In genomic region chr13:41064493-41064892, GRCh38 we compare ENCODE assay signal across 13 cellular contexts. TPM values are rescaled to one million over a fixed set of nuclear protein-coding genes. Genes with fewer than 3 reads are reported as not detected.
DNase-seq lines count a peak whose midpoint lies in the region; ATAC-seq, FAIRE-seq and TF ChIP-seq lines count a peak whose summit lies in the region.
"Had no signal": no experiment of that assay in that cellular context is flagged by ENCODE, and none has a peak within 500 bp of the region (broad histone marks: within the 10 kb centered on the region; RNA-seq: fewer than 3 reads in every experiment).

No MANE protein-coding gene starts in this region.

- peak overlapping the region; percentile 29 for H3K4me3 Mint-ChIP-seq in neural crest cell
- H3K4me3 Mint-ChIP-seq: CD8-positive, alpha-beta T cell had no signal

- peaks cover 21% of the 10 kb centered on the region for H3K36me3 ChIP-seq in PC-3 (ENCODE audit: low read depth, low read length)

- H3K27ac ChIP-seq in PC-3 (ENCODE audit: low read length) (peak overlapping the region; percentile 21; the same call in 1 of the 2 replicates), dorsolateral prefrontal cortex (peak overlapping the region in 38 of 59 donors; percentile 1 to 100 (median 52))

- H2AFZ ChIP-seq in PC-3 (ENCODE audit: low read length) = no peak overlapping the region

- CTCF ChIA-PET in PC-3 (lab: Charles Lee) = no interaction called here

- peak; percentile 62 for DNase-seq in AG20443 (ENCODE audit: low spot score)
- peak; percentile 68 for DNase-seq in PC-3
- no peak for DNase-seq in dorsolateral prefrontal cortex
- DNase-seq in neural crest cell (ENCODE audit: low read depth, low spot score) = no peak
- no peak for DNase-seq in stimulated activated CD4-positive, alpha-beta T cell treated with anti-CD3 and anti-CD28 coated beads, Interleukin-15, amount 100 ng/mL, for 24 hours
- DNase-seq in GM19239 (ENCODE audit: insufficient read length, low spot score) = no peak
- DNase-seq in NCI-H446 treated with DMSO at 0.1 percent for 48 hours (lab: John Stamatoyannopoulos, UW) = no peak
- no peak for DNase-seq in left lobe of liver (ENCODE audit: low spot score)
- DNase-seq: CD8-positive, alpha-beta T cell; midbrain; NCI-H2107; RPMI8226 had no signal

- no peak for FAIRE-seq in GM19239 (lab: Jason Lieb, UNC)

- H3K9me2 ChIP-seq in PC-3 (replicated peaks; ENCODE audit: low read length) = no peaks in the 10 kb centered on the region

- no peaks in the 10 kb centered on the region for H3K9me3 ChIP-seq in PC-3 (ENCODE audit: low read length)

- H4K20me1 ChIP-seq in PC-3 (ENCODE audit: low read length) = peaks cover 12% of the 10 kb centered on the region

- peaks cover 36% of the 10 kb centered on the region for H3K79me2 ChIP-seq in PC-3 (ENCODE audit: low read length)

- H3K9ac ChIP-seq in PC-3 (ENCODE audit: low read length) = no peak overlapping the region

- peak overlapping the region; percentile 82; the same call in 1 of the 2 replicates for H3K4me3 ChIP-seq in PC-3 (ENCODE audit: low read length)
- H3K4me3 ChIP-seq in dorsolateral prefrontal cortex = peak overlapping the region in 3 of 59 donors; percentile 3 to 76 (median 6)

- POLR2A ChIA-PET in PC-3 (lab: Charles Lee; ENCODE audit: unreplicated experiment) = no interaction called here

- peaks cover 24% of the 10 kb centered on the region for H3K4me1 Mint-ChIP-seq in neural crest cell

- H3K27ac Mint-ChIP-seq in neural crest cell (ENCODE audit: unreplicated experiment) = no peak overlapping the region
- H3K27ac Mint-ChIP-seq: CD8-positive, alpha-beta T cell had no signal

- no TSS peak for BruUV-seq in PC-3 (replicated peaks; lab: Mats Ljungman, UMichigan)

- H3K36me3 Mint-ChIP-seq in neural crest cell (ENCODE audit: low read depth) = peaks cover 12% of the 10 kb centered on the region

- H3K27me3 ChIP-seq in PC-3 (ENCODE audit: low read length) (no peaks in the 10 kb centered on the region), dorsolateral prefrontal cortex (no peaks in the 10 kb centered on the region)

- H3K9me3 Mint-ChIP-seq in neural crest cell = no peaks in the 10 kb centered on the region
- H3K9me3 Mint-ChIP-seq: CD8-positive, alpha-beta T cell; stimulated activated naive CD8-positive, alpha-beta T cell treated with anti-CD3 and anti-CD28 coated beads, Interleukin-15, Interleukin-2, amounts not matched to agents 100 ng/mL and 50 ng/mL, for 24 hours had no signal

- TF ChIP-seq CTCF in PC-3 (conservative IDR thresholded peaks at IDR 0.05; ENCODE audit: low read depth, low read length) = no peak
- TF ChIP-seq CTCF in dorsolateral prefrontal cortex (IDR thresholded peaks at IDR 0.05 in 54 of 56, conservative IDR thresholded peaks at IDR 0.05 in 2 of 56; ENCODE audit: low read depth in 1 of 56, partially characterized antibody in 56 of 56) = no peak
- TF ChIP-seq CTCF in neural crest cell (conservative IDR thresholded peaks at IDR 0.05) = no peak

- peak; percentile 8 for ATAC-seq in PC-3
- ATAC-seq in left lobe of liver = no peak
- ATAC-seq: CD8-positive, alpha-beta T cell had no signal

- intact Hi-C loops in PC-3 (cut with micrococcal nuclease) = loop anchor here (1.0 to 10.0 kb wide), 6 partner anchors 73 to 290 kb away; partner anchors contain the start of genes MRPS31 and NAA16
- intact Hi-C loops in dorsolateral prefrontal cortex (cut with DNase I) = loop anchor here (5.0 kb wide), 5 partner anchors 82 to 292 kb away; partner anchors contain the start of genes MRPS31 (in 2 of the 2), MTRF1 (in 1 of the 2) and NAA16 (in 1 of the 2)

- H3F3A ChIP-seq in PC-3 (ENCODE audit: low read length, unreplicated experiment) = no peaks in the 10 kb centered on the region

- peaks cover 30% of the 10 kb centered on the region for H3K4me1 ChIP-seq in PC-3 (ENCODE audit: insufficient read depth, low read length)

- peak overlapping the region; percentile 98 for H3K4me2 ChIP-seq in PC-3 (ENCODE audit: low read length)

- H3K27me3 Mint-ChIP-seq in neural crest cell (ENCODE audit: low read depth) = peaks cover 14% of the 10 kb centered on the region
- H3K27me3 Mint-ChIP-seq: stimulated activated naive CD8-positive, alpha-beta T cell treated with anti-CD3 and anti-CD28 coated beads, Interleukin-15, Interleukin-2, amounts not matched to agents 100 ng/mL and 50 ng/mL, for 24 hours had no signal

RNA-seq across cellular contexts. Expression of gene WBP4, which starts 3.2 kb away (rescaled TPM):
- total RNA-seq in PC-3 (2014; rRNA removed) = 6.4 and 7.3 TPM in 2 replicates
- total RNA-seq in dorsolateral prefrontal cortex = 10 to 100 TPM; 10.6 to 23.8 (median 17.6) TPM
- 8.3 and 8.7 TPM in 2 replicates for total RNA-seq in neural crest cell
- 3.9 TPM for total RNA-seq in left lobe of liver

RNA-seq across cellular contexts. Expression of gene ELF1, which starts 45.4 kb away (rescaled TPM):
- 15.3 and 17.7 TPM in 2 replicates for total RNA-seq in PC-3 (2014; rRNA removed)
- 10 to 100 TPM in 119 of 120 experiments, 1 to 10 TPM in 1; 9.7 to 41.8 (median 20.2) TPM for total RNA-seq in dorsolateral prefrontal cortex
- 18.0 and 19.2 TPM in 2 replicates for total RNA-seq in neural crest cell
- total RNA-seq in left lobe of liver = 22.2 TPM

Comparison
In these comparisons a context has a peak if more than half of its experiments do, and no peak if none do; other contexts are left out.
1. DNase-seq: peak in AG20443 (single experiment) and PC-3 (single experiment); none in dorsolateral prefrontal cortex (0 of 10), neural crest cell (single experiment), stimulated activated CD4-positive, alpha-beta T cell treated with anti-CD3 and anti-CD28 coated beads, Interleukin-15, amount 100 ng/mL, for 24 hours (single experiment), GM19239 (single experiment), NCI-H446 treated with DMSO at 0.1 percent for 48 hours (single experiment) and left lobe of liver (single experiment).